In genomic region chr2:88845772-88846661, GRCh38 we compare ENCODE assay signal across 11 cellular contexts.
DNase-seq lines count a peak whose midpoint lies in the region; ATAC-seq lines count a peak whose summit lies in the region.
"Had no signal": no experiment of that assay in that cellular context is flagged by ENCODE, and none has a peak within 500 bp of the region (broad histone marks: within the 10 kb centered on the region; RNA-seq: fewer than 3 reads in every experiment).

No MANE protein-coding gene starts in this region.

- no peak overlapping the region for H3K4me3 ChIP-seq in naive thymus-derived CD4-positive, alpha-beta T cell (ENCODE audit: low read length)
- no peak overlapping the region for H3K4me3 ChIP-seq in H7 (ENCODE audit: insufficient read depth, low read depth, low read length)

- no peaks in the 10 kb centered on the region for H3K36me3 ChIP-seq in naive thymus-derived CD4-positive, alpha-beta T cell (ENCODE audit: control insufficient read depth in 2 of 3, insufficient read depth in 3 of 3, low read length in 3 of 3)
- H3K36me3 ChIP-seq in H7 (replicated peaks; ENCODE audit: control insufficient read depth, insufficient read depth, low read length): no peaks in the 10 kb centered on the region

- no peaks in the 10 kb centered on the region for H3K4me1 Mint-ChIP-seq in naive thymus-derived CD4-positive, alpha-beta T cell

- no peaks in the 10 kb centered on the region for H3K9me3 ChIP-seq in naive thymus-derived CD4-positive, alpha-beta T cell (ENCODE audit: control insufficient read depth in 2 of 3, low read length in 3 of 3)

- intact Hi-C loops in naive thymus-derived CD4-positive, alpha-beta T cell (cut with micrococcal nuclease): no loop called here

- no peaks in the 10 kb centered on the region for H3K4me1 ChIP-seq in naive thymus-derived CD4-positive, alpha-beta T cell (ENCODE audit: control insufficient read depth in 2 of 2, insufficient read depth in 2 of 2, low read length in 2 of 2)

- no peaks in the 10 kb centered on the region for H3K36me3 Mint-ChIP-seq in naive thymus-derived CD4-positive, alpha-beta T cell

- CTCF ChIA-PET in naive thymus-derived CD4-positive, alpha-beta T cell (lab: Charles Lee): no interaction called here

- H3K4me3 Mint-ChIP-seq in naive thymus-derived CD4-positive, alpha-beta T cell: no peak overlapping the region

- H3K27me3 ChIP-seq in naive thymus-derived CD4-positive, alpha-beta T cell (ENCODE audit: control insufficient read depth in 2 of 2, insufficient read depth in 2 of 2, low read length in 2 of 2): no peaks in the 10 kb centered on the region
- no peaks in the 10 kb centered on the region for H3K27me3 ChIP-seq in H7 (ENCODE audit: control insufficient read depth, insufficient read depth, low read length)

- DNase-seq in naive thymus-derived CD4-positive, alpha-beta T cell: no peak
- no peak for DNase-seq in stimulated activated CD4-positive, alpha-beta T cell treated with anti-CD3 and anti-CD28 coated beads, Interleukin-2, amount 100 ng/mL, for 48 hours
- DNase-seq in COR-L47 (lab: John Stamatoyannopoulos, UW) (no peak), SKM-1 treated with dmso at 0.1 percent for 144 hours (lab: John Stamatoyannopoulos, UW; ENCODE audit: unreplicated experiment) (no peak), H7 (no peak)
- DNase-seq: DND-41, left colon, NCI-H146 had no signal

- no peak overlapping the region for H3K27ac Mint-ChIP-seq in naive thymus-derived CD4-positive, alpha-beta T cell

- ATAC-seq in GM19035 (IDR thresholded peaks at IDR 0.05; ENCODE audit: unreplicated experiment): peak; percentile 93
- peak; percentile 79 for ATAC-seq in GM21786 (IDR thresholded peaks at IDR 0.05; ENCODE audit: unreplicated experiment)
- peak; percentile 89 for ATAC-seq in HG03442 (IDR thresholded peaks at IDR 0.05; ENCODE audit: unreplicated experiment)
- peak; percentile 29 for ATAC-seq in naive thymus-derived CD4-positive, alpha-beta T cell
- ATAC-seq: left colon had no signal

- POLR2A ChIA-PET in naive thymus-derived CD4-positive, alpha-beta T cell (lab: Charles Lee): no interaction called here

- peaks cover 7 to 24% (median 17%) of the 10 kb centered on the region in 5 donors for H3K27me3 Mint-ChIP-seq in naive thymus-derived CD4-positive, alpha-beta T cell

- no peak overlapping the region for H3K27ac ChIP-seq in naive thymus-derived CD4-positive, alpha-beta T cell (ENCODE audit: low read depth, low read length)

- peaks cover 0 to 3% (median 0%) of the 10 kb centered on the region in 11 donors for H3K9me3 Mint-ChIP-seq in naive thymus-derived CD4-positive, alpha-beta T cell

Comparison
In these comparisons a context has a peak if more than half of its experiments do, and no peak if none do; other contexts are left out.
1. ATAC-seq: peak in every context shown above with its lines; median percentile 93 in GM19035; 89 in HG03442; 79 in GM21786; 29 in naive thymus-derived CD4-positive, alpha-beta T cell.